In genomic region chr12:51914034-51914923, GRCh38 we compare ENCODE assay signal across 16 cellular contexts. TPM values are rescaled to one million over a fixed set of nuclear protein-coding genes. Genes with fewer than 3 reads are reported as not detected.
"Had no signal": no experiment of that assay in that cellular context is flagged by ENCODE, and none has a peak within 500 bp of the region (broad histone marks: within the 10 kb centered on the region; RNA-seq: fewer than 3 reads in every experiment).

No MANE protein-coding gene starts in this region.

- DNase-seq: activated CD4-positive, alpha-beta T cell treated with anti-CD3 and anti-CD28 coated beads, Interleukin-2, amount 50 U/mL, for 48 hours; activated CD8-positive, alpha-beta memory T cell treated with anti-CD3 and anti-CD28 coated beads, Interleukin-2, amount 10 ng/mL, durations not matched to agents 7 days and 5 days; activated gamma-delta T cell; activated T-cell treated with anti-CD3 and anti-CD28 coated beads, Interleukin-2, amount 50 U/mL, for 24 hours; hypothalamus; T-helper 2 cell had no signal

- H3K4me1 Mint-ChIP-seq: activated CD8-positive, alpha-beta memory T cell treated with anti-CD3 and anti-CD28 coated beads, Interleukin-2, amount 10 ng/mL, durations not matched to agents 7 days and 5 days had no signal

- FAIRE-seq: pancreas, TTC549 had no signal

- H3K4me3 Mint-ChIP-seq: activated CD8-positive, alpha-beta memory T cell treated with anti-CD3 and anti-CD28 coated beads, Interleukin-2, amount 10 ng/mL, durations not matched to agents 7 days and 5 days; activated naive CD8-positive, alpha-beta T cell; activated T-cell treated with anti-CD3 and anti-CD28 coated beads, Interleukin-2, amount 50 U/mL, for 24 hours; endodermal cell; memory B cell had no signal

- H3K36me3 Mint-ChIP-seq: activated CD8-positive, alpha-beta memory T cell treated with anti-CD3 and anti-CD28 coated beads, Interleukin-2, amount 10 ng/mL, durations not matched to agents 7 days and 5 days; activated naive CD8-positive, alpha-beta T cell; memory B cell had no signal

- H3K27me3 ChIP-seq: pancreas, tibial nerve had no signal

- H3K4me3 ChIP-seq: pancreas, skin epidermis, tibial nerve had no signal

- H3K27me3 Mint-ChIP-seq: activated naive CD8-positive, alpha-beta T cell had no signal

- H3K9me3 ChIP-seq: pancreas, tibial nerve had no signal

- H3K4me1 ChIP-seq: pancreas had no signal

- H3K9me3 Mint-ChIP-seq: activated T-cell treated with anti-CD3 and anti-CD28 coated beads, Interleukin-2, amount 50 U/mL, for 24 hours; endodermal cell; memory B cell had no signal

- H3K27ac ChIP-seq: pancreas had no signal

- H3K27ac Mint-ChIP-seq: activated CD8-positive, alpha-beta memory T cell treated with anti-CD3 and anti-CD28 coated beads, Interleukin-2, amount 10 ng/mL, durations not matched to agents 7 days and 5 days; activated naive CD8-positive, alpha-beta T cell; activated T-cell treated with anti-CD3 and anti-CD28 coated beads, Interleukin-2, amount 50 U/mL, for 24 hours; endodermal cell; memory B cell had no signal

- ATAC-seq: activated CD4-positive, CD25-positive, alpha-beta regulatory T cell treated with anti-CD3 and anti-CD28 coated beads, Interleukin-2, amount 50 U/mL, for 24 hours; activated CD8-positive, alpha-beta memory T cell treated with anti-CD3 and anti-CD28 coated beads, Interleukin-2, amount 10 ng/mL, durations not matched to agents 7 days and 5 days; esophagus mucosa; pancreas had no signal

RNA-seq across cellular contexts. Expression of gene ACVRL1, which starts 7.0 kb away (rescaled TPM):
- total RNA-seq: activated CD8-positive, alpha-beta memory T cell treated with anti-CD3 and anti-CD28 coated beads, Interleukin-2, amount 10 ng/mL, durations not matched to agents 7 days and 5 days had no signal
- polyA plus RNA-seq: neural cell had no signal

RNA-seq across cellular contexts. Expression of gene ANKRD33, which starts 26.4 kb away (rescaled TPM):
- total RNA-seq: activated CD8-positive, alpha-beta memory T cell treated with anti-CD3 and anti-CD28 coated beads, Interleukin-2, amount 10 ng/mL, durations not matched to agents 7 days and 5 days; esophagus mucosa; pancreas had no signal
- polyA plus RNA-seq: neural cell, pancreas had no signal
